ENCODE assay signal across 2 cellular contexts in the genomic region with DNA sequence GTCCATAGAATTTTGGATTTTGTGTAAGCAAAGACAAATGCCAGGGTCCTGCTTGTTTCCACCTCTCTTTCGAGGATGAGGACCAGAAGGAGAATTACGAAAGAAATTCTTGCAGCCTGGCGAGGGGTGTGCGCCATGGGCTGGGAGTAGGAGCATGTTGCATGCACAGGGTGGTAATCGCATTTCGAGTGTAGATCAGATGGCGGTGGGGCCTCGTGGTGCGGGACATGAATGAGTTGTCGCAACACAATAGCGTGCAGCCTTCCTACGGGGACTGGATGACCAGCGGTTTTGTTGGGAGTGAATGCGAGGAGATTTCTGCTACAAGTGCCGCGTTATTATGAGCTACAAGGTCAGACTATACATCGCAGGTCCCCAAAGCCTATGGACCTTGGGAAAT.
TF ChIP-seq lines count a peak whose summit lies in the region.

No MANE protein-coding gene starts in this region.

TF ChIP-seq in GM23338, 12 proteins besides CTCF, POLR2A, EP300 and RAD21:
- peak; percentile 88 for TF ChIP-seq EZH2 (IDR thresholded peaks at IDR 0.05; ENCODE audit: low read depth, unreplicated experiment)
- peak; percentile 77 for TF ChIP-seq EZH2phosphoT487 (IDR thresholded peaks at IDR 0.05; ENCODE audit: unreplicated experiment)
- TF ChIP-seq, protein P1, sequence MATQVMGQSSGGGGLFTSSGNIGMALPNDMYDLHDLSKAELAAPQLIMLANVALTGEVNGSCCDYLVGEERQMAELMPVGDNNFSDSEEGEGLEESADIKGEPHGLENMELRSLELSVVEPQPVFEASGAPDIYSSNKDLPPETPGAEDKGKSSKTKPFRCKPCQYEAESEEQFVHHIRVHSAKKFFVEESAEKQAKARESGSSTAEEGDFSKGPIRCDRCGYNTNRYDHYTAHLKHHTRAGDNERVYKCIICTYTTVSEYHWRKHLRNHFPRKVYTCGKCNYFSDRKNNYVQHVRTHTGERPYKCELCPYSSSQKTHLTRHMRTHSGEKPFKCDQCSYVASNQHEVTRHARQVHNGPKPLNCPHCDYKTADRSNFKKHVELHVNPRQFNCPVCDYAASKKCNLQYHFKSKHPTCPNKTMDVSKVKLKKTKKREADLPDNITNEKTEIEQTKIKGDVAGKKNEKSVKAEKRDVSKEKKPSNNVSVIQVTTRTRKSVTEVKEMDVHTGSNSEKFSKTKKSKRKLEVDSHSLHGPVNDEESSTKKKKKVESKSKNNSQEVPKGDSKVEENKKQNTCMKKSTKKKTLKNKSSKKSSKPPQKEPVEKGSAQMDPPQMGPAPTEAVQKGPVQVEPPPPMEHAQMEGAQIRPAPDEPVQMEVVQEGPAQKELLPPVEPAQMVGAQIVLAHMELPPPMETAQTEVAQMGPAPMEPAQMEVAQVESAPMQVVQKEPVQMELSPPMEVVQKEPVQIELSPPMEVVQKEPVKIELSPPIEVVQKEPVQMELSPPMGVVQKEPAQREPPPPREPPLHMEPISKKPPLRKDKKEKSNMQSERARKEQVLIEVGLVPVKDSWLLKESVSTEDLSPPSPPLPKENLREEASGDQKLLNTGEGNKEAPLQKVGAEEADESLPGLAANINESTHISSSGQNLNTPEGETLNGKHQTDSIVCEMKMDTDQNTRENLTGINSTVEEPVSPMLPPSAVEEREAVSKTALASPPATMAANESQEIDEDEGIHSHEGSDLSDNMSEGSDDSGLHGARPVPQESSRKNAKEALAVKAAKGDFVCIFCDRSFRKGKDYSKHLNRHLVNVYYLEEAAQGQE (IDR thresholded peaks at IDR 0.05; ENCODE audit: unreplicated experiment) = no peak
TF ChIP-seq in GM23338: peak in this region for 2.

TF ChIP-seq in H1, 55 proteins besides CTCF, POLR2A, EP300 and RAD21:
- TF ChIP-seq RNF2 (IDR thresholded peaks at IDR 0.05; ENCODE audit: borderline replicate concordance, low read depth, low read length, missing control alignments, poor library complexity, severe bottlenecking) (peak; percentile 76), SP1 (IDR thresholded peaks at IDR 0.05; ENCODE audit: low read depth, low read length) (0 out of 2 replicates have a peak, but pooled peaks have one; percentile 30), KDM5A (IDR thresholded peaks at IDR 0.05; ENCODE audit: low read length) (no peak)
TF ChIP-seq in H1: peak in this region for 2.
